Comparison of ENCODE assay signal across 1 cellular context in genomic region chr20:49676581-49677291, GRCh38.
TF ChIP-seq lines count a peak whose summit lies in the region.

No MANE protein-coding gene starts in this region.

TF ChIP-seq in HepG2, 621 proteins besides CTCF, POLR2A, EP300 and RAD21 (continued from another document and continues in another):
- TF ChIP-seq PAXIP1 (CRISPR knock-in tag; conservative IDR thresholded peaks at IDR 0.05), result no peak
- TF ChIP-seq ZNF124 (CRISPR knock-in tag; IDR thresholded peaks at IDR 0.05), result no peak
- TF ChIP-seq, protein P1, sequence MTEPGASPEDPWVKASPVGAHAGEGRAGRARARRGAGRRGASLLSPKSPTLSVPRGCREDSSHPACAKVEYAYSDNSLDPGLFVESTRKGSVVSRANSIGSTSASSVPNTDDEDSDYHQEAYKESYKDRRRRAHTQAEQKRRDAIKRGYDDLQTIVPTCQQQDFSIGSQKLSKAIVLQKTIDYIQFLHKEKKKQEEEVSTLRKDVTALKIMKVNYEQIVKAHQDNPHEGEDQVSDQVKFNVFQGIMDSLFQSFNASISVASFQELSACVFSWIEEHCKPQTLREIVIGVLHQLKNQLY (CRISPR knock-in tag; IDR thresholded peaks at IDR 0.05), result no peak
- TF ChIP-seq ZNF274 (CRISPR knock-in tag; IDR thresholded peaks at IDR 0.05), result 0 out of 2 replicates have a peak, but pooled peaks have one; percentile 40
- no peak for TF ChIP-seq MBD4 (IDR thresholded peaks at IDR 0.05; ENCODE audit: borderline replicate concordance, low read length)
- TF ChIP-seq ATF2 (CRISPR knock-in tag; IDR thresholded peaks at IDR 0.05), result peak; percentile 7; the same call in 1 of the 2 replicates
- no peak for TF ChIP-seq ZNF3 (CRISPR knock-in tag; IDR thresholded peaks at IDR 0.05)
- no peak for TF ChIP-seq TCF7 (IDR thresholded peaks at IDR 0.05; ENCODE audit: low read depth)
- TF ChIP-seq NRL (CRISPR knock-in tag; IDR thresholded peaks at IDR 0.05; ENCODE audit: borderline replicate concordance), result no peak
- TF ChIP-seq FOXA1 (IDR thresholded peaks at IDR 0.05), result no peak
- peak; percentile 39; the same call in 1 of the 2 replicates for TF ChIP-seq FOXA1 (CRISPR knock-in tag; IDR thresholded peaks at IDR 0.05)
- no peak for TF ChIP-seq ZNF770 (CRISPR knock-in tag; IDR thresholded peaks at IDR 0.05)
- no peak for TF ChIP-seq ZBTB49 (CRISPR knock-in tag; IDR thresholded peaks at IDR 0.05; ENCODE audit: borderline replicate concordance)
- peak; percentile 79 for TF ChIP-seq CREB1 (IDR thresholded peaks at IDR 0.05)
- no peak for TF ChIP-seq CREB1 (CRISPR knock-in tag; IDR thresholded peaks at IDR 0.05)
- TF ChIP-seq, protein P2, sequence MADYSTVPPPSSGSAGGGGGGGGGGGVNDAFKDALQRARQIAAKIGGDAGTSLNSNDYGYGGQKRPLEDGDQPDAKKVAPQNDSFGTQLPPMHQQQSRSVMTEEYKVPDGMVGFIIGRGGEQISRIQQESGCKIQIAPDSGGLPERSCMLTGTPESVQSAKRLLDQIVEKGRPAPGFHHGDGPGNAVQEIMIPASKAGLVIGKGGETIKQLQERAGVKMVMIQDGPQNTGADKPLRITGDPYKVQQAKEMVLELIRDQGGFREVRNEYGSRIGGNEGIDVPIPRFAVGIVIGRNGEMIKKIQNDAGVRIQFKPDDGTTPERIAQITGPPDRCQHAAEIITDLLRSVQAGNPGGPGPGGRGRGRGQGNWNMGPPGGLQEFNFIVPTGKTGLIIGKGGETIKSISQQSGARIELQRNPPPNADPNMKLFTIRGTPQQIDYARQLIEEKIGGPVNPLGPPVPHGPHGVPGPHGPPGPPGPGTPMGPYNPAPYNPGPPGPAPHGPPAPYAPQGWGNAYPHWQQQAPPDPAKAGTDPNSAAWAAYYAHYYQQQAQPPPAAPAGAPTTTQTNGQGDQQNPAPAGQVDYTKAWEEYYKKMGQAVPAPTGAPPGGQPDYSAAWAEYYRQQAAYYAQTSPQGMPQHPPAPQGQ (CRISPR knock-in tag; IDR thresholded peaks at IDR 0.05; ENCODE audit: borderline replicate concordance), result no peak
- no peak for TF ChIP-seq MED1 (CRISPR knock-in tag; IDR thresholded peaks at IDR 0.05)
- no peak for TF ChIP-seq SIX4 (CRISPR knock-in tag; IDR thresholded peaks at IDR 0.05)
- no peak for TF ChIP-seq MLLT10 (CRISPR knock-in tag; IDR thresholded peaks at IDR 0.05)
- TF ChIP-seq ZBTB4 (CRISPR knock-in tag; IDR thresholded peaks at IDR 0.05; ENCODE audit: borderline replicate concordance), result no peak
- peak; percentile 71; the same call in 1 of the 2 replicates for TF ChIP-seq NFE2 (CRISPR knock-in tag; IDR thresholded peaks at IDR 0.05)
- peak; percentile 99 for TF ChIP-seq MAFF (IDR thresholded peaks at IDR 0.05; ENCODE audit: low read depth, low read length)
- no peak for TF ChIP-seq SRSF9 (IDR thresholded peaks at IDR 0.05; ENCODE audit: borderline replicate concordance, insufficient read depth, low read depth, low read length, poor library complexity, severe bottlenecking)
- no peak for TF ChIP-seq ZFP1 (CRISPR knock-in tag; IDR thresholded peaks at IDR 0.05)
- TF ChIP-seq RFXAP (CRISPR knock-in tag; IDR thresholded peaks at IDR 0.05; ENCODE audit: borderline replicate concordance), result no peak
- TF ChIP-seq TBX3 (IDR thresholded peaks at IDR 0.05; ENCODE audit: borderline replicate concordance), result no peak
- TF ChIP-seq JUN (CRISPR knock-in tag; IDR thresholded peaks at IDR 0.05), result no peak
- 0 out of 2 replicates have a peak, but pooled peaks have one; percentile 29 for TF ChIP-seq ZNF609 (CRISPR knock-in tag; IDR thresholded peaks at IDR 0.05; ENCODE audit: borderline replicate concordance)
- 0 out of 2 replicates have a peak, but pooled peaks have one; percentile 18 for TF ChIP-seq ZNF335 (CRISPR knock-in tag; IDR thresholded peaks at IDR 0.05)
- TF ChIP-seq SALL1 (CRISPR knock-in tag; IDR thresholded peaks at IDR 0.05), result 0 out of 2 replicates have a peak, but pooled peaks have one; percentile 12
